Comparison of ENCODE assay signal across 9 cellular contexts in the genomic region with DNA sequence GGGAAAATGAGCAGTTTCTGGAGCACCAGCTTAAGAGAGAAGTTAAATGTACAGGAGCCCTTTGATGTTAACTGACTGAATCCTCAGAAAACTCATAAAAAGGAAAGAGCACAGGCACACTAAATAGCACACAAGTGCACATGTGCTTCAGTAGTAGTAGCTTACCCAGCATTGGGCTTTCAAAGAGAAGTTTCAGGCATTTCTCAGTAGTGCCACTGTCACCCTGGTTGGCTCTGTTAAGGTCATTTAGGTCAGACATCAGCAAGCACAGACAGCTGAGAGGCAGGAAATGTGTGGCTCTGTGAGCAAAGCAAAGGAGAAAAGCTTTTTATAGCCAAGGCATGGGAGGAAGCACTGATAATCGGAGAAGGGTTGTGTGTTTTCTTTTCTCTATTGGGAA.
DNase-seq lines count a peak whose midpoint lies in the region; ATAC-seq and TF ChIP-seq lines count a peak whose summit lies in the region.
"Had no signal": no experiment of that assay in that cellular context is flagged by ENCODE, and none has a peak within 500 bp of the region (broad histone marks: within the 10 kb centered on the region; RNA-seq: fewer than 3 reads in every experiment).

No MANE protein-coding gene starts in this region.

- no peak overlapping the region for H3K27ac ChIP-seq in esophagus muscularis mucosa (replicated peaks in 1 of 4)

- no peaks in the 10 kb centered on the region for H3K9me3 ChIP-seq in esophagus muscularis mucosa

- no peak for TF ChIP-seq POLR2A in esophagus muscularis mucosa (IDR thresholded peaks at IDR 0.05; ENCODE audit: low read depth)

- no peaks in the 10 kb centered on the region for H3K9me3 Mint-ChIP-seq in stimulated activated effector memory CD8-positive, alpha-beta T cell treated with anti-CD3 and anti-CD28 coated beads, Interleukin-12 subunit alpha, Interleukin-12 subunit beta, amount 100 ng/mL, for 72 hours

- H3K27me3 ChIP-seq in esophagus muscularis mucosa: no peaks in the 10 kb centered on the region

- H3K36me3 Mint-ChIP-seq in stimulated activated effector memory CD8-positive, alpha-beta T cell treated with anti-CD3 and anti-CD28 coated beads, Interleukin-12 subunit alpha, Interleukin-12 subunit beta, amount 100 ng/mL, for 72 hours: peaks cover 16% of the 10 kb centered on the region

- peak; percentile 2 for DNase-seq in SKM-1 treated with dmso at 0.1 percent for 144 hours (lab: John Stamatoyannopoulos, UW; ENCODE audit: unreplicated experiment)
- DNase-seq in SKM-1 (lab: John Stamatoyannopoulos, UW; ENCODE audit: unreplicated experiment): no peak
- peak; percentile 5 for DNase-seq in NAMALWA (ENCODE audit: low spot score)
- DNase-seq in esophagus muscularis mucosa (ENCODE audit: extremely low spot score): peak; percentile 53
- DNase-seq in stimulated activated effector memory CD8-positive, alpha-beta T cell treated with anti-CD3 and anti-CD28 coated beads, Interleukin-12 subunit alpha, Interleukin-12 subunit beta, amount 100 ng/mL, for 72 hours (ENCODE audit: low spot score in 2 of 2): no peak
- DNase-seq in OCI-M2 (lab: John Stamatoyannopoulos, UW; ENCODE audit: unreplicated experiment): no peak

- peaks cover 13 to 39% (median 28%) of the 10 kb centered on the region in 4 donors for H3K4me1 ChIP-seq in esophagus muscularis mucosa

- H3K36me3 ChIP-seq in esophagus muscularis mucosa: no peaks in the 10 kb centered on the region

- H3K27ac Mint-ChIP-seq in stimulated activated effector memory CD8-positive, alpha-beta T cell treated with anti-CD3 and anti-CD28 coated beads, Interleukin-12 subunit alpha, Interleukin-12 subunit beta, amount 100 ng/mL, for 72 hours: peak overlapping the region; percentile 65

- H3K4me3 Mint-ChIP-seq in stimulated activated effector memory CD8-positive, alpha-beta T cell treated with anti-CD3 and anti-CD28 coated beads, Interleukin-12 subunit alpha, Interleukin-12 subunit beta, amount 100 ng/mL, for 72 hours: peak overlapping the region; percentile 22

- ATAC-seq in stimulated activated effector memory CD8-positive, alpha-beta T cell treated with anti-CD3 and anti-CD28 coated beads, Interleukin-12 subunit alpha, Interleukin-12 subunit beta, amount 100 ng/mL, for 72 hours: peak; percentile 60
- ATAC-seq in GM21367 (IDR thresholded peaks at IDR 0.05; ENCODE audit: unreplicated experiment) (no peak), HG03039 (IDR thresholded peaks at IDR 0.05; ENCODE audit: unreplicated experiment) (no peak)

- no peak for TF ChIP-seq CTCF in esophagus muscularis mucosa (IDR thresholded peaks at IDR 0.05)

- WGBS in esophagus muscularis mucosa: 21% methylated on average over 1 of the region's 1 CpG

- no peak for TF ChIP-seq EP300 in esophagus muscularis mucosa (IDR thresholded peaks at IDR 0.05)

- intact Hi-C loops in esophagus muscularis mucosa (cut with DNase I): no loop called here

- peaks cover 64% of the 10 kb centered on the region for H3K4me1 Mint-ChIP-seq in stimulated activated effector memory CD8-positive, alpha-beta T cell treated with anti-CD3 and anti-CD28 coated beads, Interleukin-12 subunit alpha, Interleukin-12 subunit beta, amount 100 ng/mL, for 72 hours

- no peak overlapping the region for H3K4me3 ChIP-seq in esophagus muscularis mucosa
- H3K4me3 ChIP-seq: coronary artery had no signal

Comparison
In these comparisons a context has a peak if more than half of its experiments do, and no peak if none do; other contexts are left out.
1. DNase-seq: peak in SKM-1 treated with dmso at 0.1 percent for 144 hours (single experiment), NAMALWA (single experiment) and esophagus muscularis mucosa (single experiment); none in SKM-1 (single experiment), stimulated activated effector memory CD8-positive, alpha-beta T cell treated with anti-CD3 and anti-CD28 coated beads, Interleukin-12 subunit alpha, Interleukin-12 subunit beta, amount 100 ng/mL, for 72 hours (0 of 2) and OCI-M2 (single experiment).